ENCODE assay signal across 2 cellular contexts in genomic region chr13:21148557-21149258, GRCh38.
TF ChIP-seq lines count a peak whose summit lies in the region.

No MANE protein-coding gene starts in this region.

TF ChIP-seq in GM12891, 5 proteins besides CTCF, POLR2A, EP300 and RAD21:
- TF ChIP-seq POU2F2 (IDR thresholded peaks at IDR 0.05; ENCODE audit: low read depth, low read length): no peak
- TF ChIP-seq TAF1 (IDR thresholded peaks at IDR 0.05; ENCODE audit: low read depth, low read length): no peak
- no peak for TF ChIP-seq PAX5 (IDR thresholded peaks at IDR 0.05; ENCODE audit: insufficient read depth, low read length, severe bottlenecking)
- no peak for TF ChIP-seq SPI1 (IDR thresholded peaks at IDR 0.05; ENCODE audit: low read depth, low read length)
- no peak for TF ChIP-seq POLR2AphosphoS5 (IDR thresholded peaks at IDR 0.05; ENCODE audit: low read depth, low read length)

TF ChIP-seq in SK-N-SH, 30 proteins besides CTCF, POLR2A, EP300 and RAD21:
- TF ChIP-seq YY1 (IDR thresholded peaks at IDR 0.05; ENCODE audit: low read depth) (no peak), ELF1 (IDR thresholded peaks at IDR 0.05) (no peak), TAF1 (IDR thresholded peaks at IDR 0.05; ENCODE audit: borderline replicate concordance, low read depth, low read length) (no peak), TCF12 (IDR thresholded peaks at IDR 0.05) (no peak), RXRA (IDR thresholded peaks at IDR 0.05; ENCODE audit: borderline replicate concordance, low read depth) (no peak), CHD2 (IDR thresholded peaks at IDR 0.05; ENCODE audit: low read length, partially characterized antibody) (no peak), FOXM1 (IDR thresholded peaks at IDR 0.05; ENCODE audit: low read depth) (no peak), RFX5 (IDR thresholded peaks at IDR 0.05; ENCODE audit: low read length) (no peak), NFIC (IDR thresholded peaks at IDR 0.05; ENCODE audit: borderline replicate concordance) (no peak), GATA2 (CRISPR knock-in tag; IDR thresholded peaks at IDR 0.05) (no peak), RCOR1 (IDR thresholded peaks at IDR 0.05; ENCODE audit: low read length) (no peak), SIN3A (IDR thresholded peaks at IDR 0.05; ENCODE audit: borderline replicate concordance, low read depth, low read length) (no peak), EZH2phosphoT487 (IDR thresholded peaks at IDR 0.05; ENCODE audit: borderline replicate concordance, low read depth) (no peak), ZBTB33 (IDR thresholded peaks at IDR 0.05; ENCODE audit: borderline replicate concordance, low read depth) (no peak), FOXJ3 (CRISPR knock-in tag; IDR thresholded peaks at IDR 0.05) (no peak), USF2 (IDR thresholded peaks at IDR 0.05; ENCODE audit: borderline replicate concordance, low read depth, low read length) (no peak)
- TF ChIP-seq, protein P1, sequence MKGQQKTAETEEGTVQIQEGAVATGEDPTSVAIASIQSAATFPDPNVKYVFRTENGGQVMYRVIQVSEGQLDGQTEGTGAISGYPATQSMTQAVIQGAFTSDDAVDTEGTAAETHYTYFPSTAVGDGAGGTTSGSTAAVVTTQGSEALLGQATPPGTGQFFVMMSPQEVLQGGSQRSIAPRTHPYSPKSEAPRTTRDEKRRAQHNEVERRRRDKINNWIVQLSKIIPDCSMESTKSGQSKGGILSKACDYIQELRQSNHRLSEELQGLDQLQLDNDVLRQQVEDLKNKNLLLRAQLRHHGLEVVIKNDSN (IDR thresholded peaks at IDR 0.05; ENCODE audit: borderline replicate concordance, low read depth): no peak
- TF ChIP-seq, protein P2, sequence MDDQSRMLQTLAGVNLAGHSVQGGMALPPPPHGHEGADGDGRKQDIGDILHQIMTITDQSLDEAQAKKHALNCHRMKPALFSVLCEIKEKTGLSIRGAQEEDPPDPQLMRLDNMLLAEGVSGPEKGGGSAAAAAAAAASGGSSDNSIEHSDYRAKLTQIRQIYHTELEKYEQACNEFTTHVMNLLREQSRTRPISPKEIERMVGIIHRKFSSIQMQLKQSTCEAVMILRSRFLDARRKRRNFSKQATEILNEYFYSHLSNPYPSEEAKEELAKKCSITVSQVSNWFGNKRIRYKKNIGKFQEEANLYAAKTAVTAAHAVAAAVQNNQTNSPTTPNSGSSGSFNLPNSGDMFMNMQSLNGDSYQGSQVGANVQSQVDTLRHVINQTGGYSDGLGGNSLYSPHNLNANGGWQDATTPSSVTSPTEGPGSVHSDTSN (IDR thresholded peaks at IDR 0.05): no peak
- TF ChIP-seq, protein P3, sequence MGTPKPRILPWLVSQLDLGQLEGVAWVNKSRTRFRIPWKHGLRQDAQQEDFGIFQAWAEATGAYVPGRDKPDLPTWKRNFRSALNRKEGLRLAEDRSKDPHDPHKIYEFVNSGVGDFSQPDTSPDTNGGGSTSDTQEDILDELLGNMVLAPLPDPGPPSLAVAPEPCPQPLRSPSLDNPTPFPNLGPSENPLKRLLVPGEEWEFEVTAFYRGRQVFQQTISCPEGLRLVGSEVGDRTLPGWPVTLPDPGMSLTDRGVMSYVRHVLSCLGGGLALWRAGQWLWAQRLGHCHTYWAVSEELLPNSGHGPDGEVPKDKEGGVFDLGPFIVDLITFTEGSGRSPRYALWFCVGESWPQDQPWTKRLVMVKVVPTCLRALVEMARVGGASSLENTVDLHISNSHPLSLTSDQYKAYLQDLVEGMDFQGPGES (IDR thresholded peaks at IDR 0.05; ENCODE audit: low read depth, low read length): no peak
